ENCODE assay signal across 1 cellular context in the genomic region with DNA sequence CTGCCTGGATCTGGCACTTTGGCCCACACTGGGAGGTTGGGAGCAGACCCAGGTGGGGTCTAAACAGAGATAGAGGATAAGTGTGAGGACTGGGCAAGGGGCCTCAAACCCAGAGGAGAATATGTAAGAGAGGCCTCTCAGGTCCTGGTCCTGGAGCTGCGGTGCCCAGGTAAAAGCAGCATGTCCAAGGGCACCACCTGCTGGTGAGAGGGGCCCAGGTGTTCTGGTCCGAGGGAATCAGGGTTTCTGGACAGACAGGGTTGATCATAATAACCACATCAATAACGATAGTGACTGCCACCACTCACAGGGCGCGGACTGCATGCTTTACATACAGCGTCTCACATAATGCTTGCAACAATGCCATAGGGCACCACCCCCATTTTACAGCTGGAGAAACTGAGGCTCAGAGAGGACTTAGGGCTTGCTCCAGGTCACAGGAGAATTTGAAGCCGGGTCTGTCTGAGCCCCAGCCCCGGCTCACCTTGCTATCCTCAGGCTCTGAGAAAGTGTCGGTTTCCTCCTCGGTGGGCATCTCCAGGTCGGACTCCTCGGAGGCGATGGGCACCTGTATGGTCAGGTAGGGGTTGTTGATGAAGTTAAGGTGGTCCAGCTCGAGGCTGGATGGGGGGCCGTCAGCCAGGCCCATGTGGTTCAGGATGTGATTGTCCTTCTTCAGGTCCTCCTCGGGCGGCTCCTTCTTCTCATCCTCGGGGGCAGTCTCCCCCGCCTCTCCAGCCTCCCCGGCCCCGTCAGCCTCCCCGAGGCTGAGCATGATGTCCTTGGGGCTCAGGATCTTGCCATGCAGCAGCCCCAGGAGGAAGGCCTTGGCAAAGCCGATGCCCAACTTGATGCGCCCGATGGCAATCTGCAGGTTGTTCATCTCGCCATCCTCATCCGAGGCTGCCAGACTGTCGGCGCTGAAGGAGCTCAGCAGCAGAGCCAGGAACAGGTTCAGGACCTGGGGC.
TF ChIP-seq lines count a peak whose summit lies in the region.

No MANE protein-coding gene starts in this region.

TF ChIP-seq in WTC11, 78 proteins besides CTCF, POLR2A, EP300 and RAD21 (continued from another document):
- TF ChIP-seq, protein P1, sequence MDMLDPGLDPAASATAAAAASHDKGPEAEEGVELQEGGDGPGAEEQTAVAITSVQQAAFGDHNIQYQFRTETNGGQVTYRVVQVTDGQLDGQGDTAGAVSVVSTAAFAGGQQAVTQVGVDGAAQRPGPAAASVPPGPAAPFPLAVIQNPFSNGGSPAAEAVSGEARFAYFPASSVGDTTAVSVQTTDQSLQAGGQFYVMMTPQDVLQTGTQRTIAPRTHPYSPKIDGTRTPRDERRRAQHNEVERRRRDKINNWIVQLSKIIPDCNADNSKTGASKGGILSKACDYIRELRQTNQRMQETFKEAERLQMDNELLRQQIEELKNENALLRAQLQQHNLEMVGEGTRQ (CRISPR knock-in tag; IDR thresholded peaks at IDR 0.05) = no peak
- no peak for TF ChIP-seq SP1 (CRISPR knock-in tag; conservative IDR thresholded peaks at IDR 0.05)
